ENCODE assay signal across 17 cellular contexts in the genomic region with DNA sequence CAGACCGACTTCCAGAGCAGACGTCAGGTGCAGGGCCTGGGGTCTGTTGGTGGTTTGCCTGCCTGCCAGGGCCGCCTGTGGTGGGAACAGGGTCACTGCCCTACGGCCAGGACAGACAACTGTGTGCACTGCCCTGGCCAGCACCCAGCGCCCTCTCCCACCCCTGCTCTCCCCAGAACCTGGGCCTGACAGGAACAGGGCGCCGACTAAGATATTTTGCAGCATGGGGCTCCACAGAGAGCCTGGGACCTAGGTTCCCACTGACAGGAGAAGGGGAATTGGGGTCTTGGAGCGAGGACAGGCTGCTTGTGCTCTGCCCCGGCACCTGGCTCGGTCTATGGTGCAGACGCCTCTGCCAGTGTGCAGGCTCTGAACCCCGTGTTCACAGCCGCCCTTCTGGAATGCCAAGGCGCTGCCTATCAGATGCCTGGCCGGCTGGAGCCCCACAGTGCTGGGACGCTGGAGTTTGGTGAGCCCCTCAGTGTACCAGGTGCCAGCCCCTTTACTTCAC.
"Had no signal": no experiment of that assay in that cellular context is flagged by ENCODE, and none has a peak within 500 bp of the region (broad histone marks: within the 10 kb centered on the region; RNA-seq: fewer than 3 reads in every experiment).

No MANE protein-coding gene starts in this region.

- H3K4me3 Mint-ChIP-seq: activated CD4-positive, alpha-beta T cell treated with anti-CD3 and anti-CD28 coated beads, Interleukin-2, amount 10 ng/mL, durations not matched to agents 24 days and 14 days; activated naive CD4-positive, alpha-beta T cell treated with anti-CD3 and anti-CD28 coated beads, Interleukin-2, amount 10 ng/mL, durations not matched to agents 7 days and 5 days; activated T-helper 17 cell treated with anti-CD3 and anti-CD28 coated beads, Interleukin-2, amount 50 U/mL, for 72 hours; central memory CD8-positive, alpha-beta T cell; dendritic cell treated with granulocyte-macrophage colony-stimulating factor and Interleukin-4, amounts not matched to agents 40 ng/mL and 50 ng/mL, for 4 days; effector memory CD8-positive, alpha-beta T cell; memory B cell; nephron progenitor cell; T-helper 17 cell; WTC11 had no signal

- H3K27ac Mint-ChIP-seq: activated CD4-positive, alpha-beta T cell treated with anti-CD3 and anti-CD28 coated beads, Interleukin-2, amount 10 ng/mL, durations not matched to agents 24 days and 14 days; activated naive CD4-positive, alpha-beta T cell treated with anti-CD3 and anti-CD28 coated beads, Interleukin-2, amount 10 ng/mL, durations not matched to agents 7 days and 5 days; activated T-helper 17 cell treated with anti-CD3 and anti-CD28 coated beads, Interleukin-2, amount 50 U/mL, for 72 hours; dendritic cell treated with granulocyte-macrophage colony-stimulating factor and Interleukin-4, amounts not matched to agents 40 ng/mL and 50 ng/mL, for 4 days; effector memory CD8-positive, alpha-beta T cell; memory B cell; nephron progenitor cell; T-helper 17 cell; WTC11 had no signal

- H3K9me3 Mint-ChIP-seq: activated CD4-positive, alpha-beta T cell treated with anti-CD3 and anti-CD28 coated beads, Interleukin-2, amount 10 ng/mL, durations not matched to agents 24 days and 14 days; activated naive CD4-positive, alpha-beta T cell treated with anti-CD3 and anti-CD28 coated beads, Interleukin-2, amount 10 ng/mL, durations not matched to agents 7 days and 5 days; activated T-helper 17 cell treated with anti-CD3 and anti-CD28 coated beads, Interleukin-2, amount 50 U/mL, for 72 hours; central memory CD8-positive, alpha-beta T cell; dendritic cell treated with granulocyte-macrophage colony-stimulating factor and Interleukin-4, amounts not matched to agents 40 ng/mL and 50 ng/mL, for 4 days; effector memory CD8-positive, alpha-beta T cell; memory B cell; WTC11 had no signal

- H3K4me1 ChIP-seq: body of pancreas, left ventricle myocardium inferior had no signal

- H3K36me3 Mint-ChIP-seq: activated naive CD4-positive, alpha-beta T cell treated with anti-CD3 and anti-CD28 coated beads, Interleukin-2, amount 10 ng/mL, durations not matched to agents 7 days and 5 days; WTC11 had no signal

- H3K36me3 ChIP-seq: gastroesophageal sphincter, left ventricle myocardium inferior had no signal

- H3K27ac ChIP-seq: body of pancreas, epithelial cell of prostate, gastroesophageal sphincter, left ventricle myocardium inferior had no signal

- H3K27me3 ChIP-seq: body of pancreas had no signal

- DNase-seq: activated CD4-positive, alpha-beta T cell treated with anti-CD3 and anti-CD28 coated beads, Interleukin-2, amount 10 ng/mL, durations not matched to agents 24 days and 14 days; activated CD8-positive, alpha-beta memory T cell treated with anti-CD3 and anti-CD28 coated beads for 24 hours; activated naive CD4-positive, alpha-beta T cell treated with anti-CD3 and anti-CD28 coated beads, Interleukin-2, amount 10 ng/mL, durations not matched to agents 7 days and 5 days; body of pancreas; effector memory CD8-positive, alpha-beta T cell; left ventricle myocardium inferior; nephron progenitor cell; stimulated activated naive CD4-positive, alpha-beta T cell; T-helper 17 cell had no signal

- H3K4me1 Mint-ChIP-seq: activated CD4-positive, alpha-beta T cell treated with anti-CD3 and anti-CD28 coated beads, Interleukin-2, amount 10 ng/mL, durations not matched to agents 24 days and 14 days; activated naive CD4-positive, alpha-beta T cell treated with anti-CD3 and anti-CD28 coated beads, Interleukin-2, amount 10 ng/mL, durations not matched to agents 7 days and 5 days; activated T-helper 17 cell treated with anti-CD3 and anti-CD28 coated beads, Interleukin-2, amount 50 U/mL, for 72 hours; central memory CD8-positive, alpha-beta T cell; T-helper 17 cell had no signal

- H3K9me3 ChIP-seq: body of pancreas, gastroesophageal sphincter, left ventricle myocardium inferior had no signal

- H3K27me3 Mint-ChIP-seq: activated CD4-positive, alpha-beta T cell treated with anti-CD3 and anti-CD28 coated beads, Interleukin-2, amount 10 ng/mL, durations not matched to agents 24 days and 14 days; activated naive CD4-positive, alpha-beta T cell treated with anti-CD3 and anti-CD28 coated beads, Interleukin-2, amount 10 ng/mL, durations not matched to agents 7 days and 5 days had no signal

- H3K4me3 ChIP-seq: body of pancreas, gastroesophageal sphincter, left ventricle myocardium inferior had no signal

- FAIRE-seq: keratinocyte had no signal

- ATAC-seq: activated T-helper 17 cell treated with anti-CD3 and anti-CD28 coated beads, Interleukin-2, amount 50 U/mL, for 72 hours; body of pancreas; effector memory CD8-positive, alpha-beta T cell; gastroesophageal sphincter; T-helper 17 cell; WTC11 had no signal
